Comparison of ENCODE assay signal across 14 cellular contexts in the genomic region with DNA sequence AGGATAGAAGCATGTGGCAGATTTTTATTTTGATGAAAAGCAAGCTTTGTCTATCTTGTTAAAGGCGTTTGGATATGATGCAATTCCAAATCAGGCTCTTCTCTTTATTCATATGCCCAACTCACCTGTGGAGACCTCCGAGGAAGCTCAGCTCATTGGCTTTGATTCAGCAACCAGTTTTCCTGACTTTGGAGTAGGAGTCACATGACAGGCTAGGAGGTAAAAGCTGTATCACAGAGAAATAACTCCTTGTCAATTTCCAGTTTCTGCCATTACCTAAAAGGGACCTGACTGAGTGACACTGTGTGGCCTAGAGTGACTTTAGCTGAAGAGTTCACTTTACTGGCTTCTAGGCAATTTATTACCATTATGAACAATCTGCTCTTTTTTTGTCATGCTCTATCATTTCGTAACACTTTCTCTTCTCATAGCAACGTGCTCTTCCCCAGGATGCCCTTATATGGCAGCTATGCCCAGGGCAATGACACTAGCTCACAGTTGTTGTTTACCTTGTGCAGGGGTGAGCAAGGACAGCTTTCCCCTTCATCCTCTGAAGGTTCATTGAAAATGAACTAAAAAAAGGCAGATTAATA.
A peak's percentile ranks its signal among the peaks of the same experiment; 100 is the strongest.
DNase-seq lines count a peak whose midpoint lies in the region; ATAC-seq and TF ChIP-seq lines count a peak whose summit lies in the region.
"Had no signal": no experiment of that assay in that cellular context is flagged by ENCODE, and none has a peak within 500 bp of the region (broad histone marks: within the 10 kb centered on the region; RNA-seq: fewer than 3 reads in every experiment).

No MANE protein-coding gene starts in this region.

- POLR2A ChIA-PET in PC-3 (lab: Charles Lee; ENCODE audit: unreplicated experiment): no interaction called here

- H4K8ac ChIP-seq in mesenchymal stem cell (ENCODE audit: low read length): no peak overlapping the region

- intact Hi-C loops in PC-3 (cut with micrococcal nuclease): no loop called here

- H3K4me1 ChIP-seq in PC-3 (ENCODE audit: insufficient read depth, low read length): peaks cover 4% of the 10 kb centered on the region; the same call in 1 of the 2 replicates
- H3K4me1 ChIP-seq in iPS-20b (ENCODE audit: insufficient read depth, low read length): peaks cover 21% of the 10 kb centered on the region
- no peaks in the 10 kb centered on the region for H3K4me1 ChIP-seq in mesenchymal stem cell (ENCODE audit: control insufficient read depth, insufficient read depth, low read depth, low read length)
- no peaks in the 10 kb centered on the region for H3K4me1 ChIP-seq in suprapubic skin

- no peaks in the 10 kb centered on the region for H3F3A ChIP-seq in PC-3 (ENCODE audit: low read length, unreplicated experiment)

- H3K23ac ChIP-seq in mesenchymal stem cell (ENCODE audit: low read length in 2 of 2): no peak overlapping the region

- peak; percentile 94 for ATAC-seq in HG02885 (IDR thresholded peaks at IDR 0.05; ENCODE audit: poor library complexity, unreplicated experiment)
- ATAC-seq in PC-3: no peak
- ATAC-seq in omental fat pad (ENCODE audit: low FRiP score): no peak
- ATAC-seq: stimulated activated naive CD8-positive, alpha-beta T cell treated with anti-CD3 and anti-CD28 coated beads, Interleukin-15, Interleukin-2, amounts not matched to agents 100 U/mL and 50 U/mL, for 24 hours had no signal

- H3K14ac ChIP-seq in mesenchymal stem cell (ENCODE audit: low read length in 2 of 2): no peak overlapping the region

- no peaks in the 10 kb centered on the region for H3K9me3 ChIP-seq in PC-3 (ENCODE audit: low read length)
- peaks cover 6% of the 10 kb centered on the region; the same call in 1 of the 2 replicates for H3K9me3 ChIP-seq in iPS-20b (ENCODE audit: insufficient read depth, low read depth, low read length)
- H3K9me3 ChIP-seq in mesenchymal stem cell (ENCODE audit: control insufficient read depth, low read length): peaks cover 5% of the 10 kb centered on the region
- no peaks in the 10 kb centered on the region for H3K9me3 ChIP-seq in suprapubic skin

- H2AK5ac ChIP-seq in mesenchymal stem cell (ENCODE audit: low read length, severe bottlenecking): no peak overlapping the region

- no peak overlapping the region for H2BK5ac ChIP-seq in mesenchymal stem cell (ENCODE audit: low read depth, low read length, poor library complexity, severe bottlenecking)

- no peak overlapping the region for H3K4ac ChIP-seq in mesenchymal stem cell (ENCODE audit: low read depth in 1 of 2, low read length in 2 of 2)

- no peaks in the 10 kb centered on the region for H4K20me1 ChIP-seq in PC-3 (ENCODE audit: low read length)

- no peaks in the 10 kb centered on the region for H3K79me1 ChIP-seq in mesenchymal stem cell (replicated peaks; ENCODE audit: low read length, poor library complexity, severe bottlenecking)

- TF ChIP-seq POLR2A in suprapubic skin (IDR thresholded peaks at IDR 0.05): no peak

- TF ChIP-seq CTCF in PC-3 (conservative IDR thresholded peaks at IDR 0.05; ENCODE audit: low read depth, low read length) (no peak), omental fat pad (IDR thresholded peaks at IDR 0.05) (no peak), suprapubic skin (IDR thresholded peaks at IDR 0.05) (no peak)

- BruUV-seq in PC-3 (replicated peaks; lab: Mats Ljungman, UMichigan): no TSS peak

- no peak overlapping the region for H2AFZ ChIP-seq in PC-3 (ENCODE audit: low read length)
- no peak overlapping the region for H2AFZ ChIP-seq in mesenchymal stem cell (ENCODE audit: low read depth, low read length)

- H3K4me3 ChIP-seq in PC-3 (ENCODE audit: low read length) (no peak overlapping the region), iPS-20b (ENCODE audit: low read length) (no peak overlapping the region), mesenchymal stem cell (ENCODE audit: insufficient read depth in 1 of 2, low read depth in 1 of 2, low read length in 2 of 2) (no peak overlapping the region), suprapubic skin (no peak overlapping the region)

- H3K9me2 ChIP-seq in PC-3 (replicated peaks; ENCODE audit: low read length): no peaks in the 10 kb centered on the region

- no peak for TF ChIP-seq EP300 in suprapubic skin (IDR thresholded peaks at IDR 0.05)

- CTCF ChIA-PET in PC-3 (lab: Charles Lee): no interaction called here

- H2BK120ac ChIP-seq in mesenchymal stem cell (ENCODE audit: low read depth, low read length): no peak overlapping the region

- no peak overlapping the region for H3K9ac ChIP-seq in PC-3 (ENCODE audit: low read length)
- peak overlapping the region; percentile 10; the same call in 1 of the 2 replicates for H3K9ac ChIP-seq in iPS-20b (ENCODE audit: low read depth, low read length)
- H3K9ac ChIP-seq in mesenchymal stem cell (ENCODE audit: low read length): no peak overlapping the region

- no peak overlapping the region for H3K27ac ChIP-seq in PC-3 (ENCODE audit: low read length)
- no peak overlapping the region for H3K27ac ChIP-seq in iPS-20b (ENCODE audit: low read length)
- no peak overlapping the region for H3K27ac ChIP-seq in mesenchymal stem cell (ENCODE audit: low read length, poor library complexity, severe bottlenecking)
- H3K27ac ChIP-seq in suprapubic skin: no peak overlapping the region
- H3K27ac ChIP-seq: 22Rv1, epithelial cell of prostate had no signal

- H3K4me2 ChIP-seq in PC-3 (ENCODE audit: low read length) (no peak overlapping the region), mesenchymal stem cell (ENCODE audit: low read length, poor library complexity, severe bottlenecking) (no peak overlapping the region)

- H4K91ac ChIP-seq in mesenchymal stem cell (ENCODE audit: low read length): no peak overlapping the region

- no peak overlapping the region for H3K18ac ChIP-seq in mesenchymal stem cell (ENCODE audit: low read depth in 1 of 2, low read length in 2 of 2)

- H2BK12ac ChIP-seq in mesenchymal stem cell (ENCODE audit: low read length in 2 of 2): no peak overlapping the region

- H3K79me2 ChIP-seq in PC-3 (ENCODE audit: low read length): no peaks in the 10 kb centered on the region

- peak; percentile 23 for DNase-seq in DMS 273 (lab: John Stamatoyannopoulos, UW; ENCODE audit: unreplicated experiment)
- DNase-seq in DMS 273 treated with DMSO at 0.1 percent for 48 hours (lab: John Stamatoyannopoulos, UW): no peak
- peak; percentile 50 for DNase-seq in PC-3
- no peak for DNase-seq in omental fat pad (ENCODE audit: low spot score)
- DNase-seq in mesenchymal stem cell: no peak
- no peak for DNase-seq in suprapubic skin (ENCODE audit: low spot score in 2 of 2)
- DNase-seq: HFFc6; NCI-H345; nephron progenitor cell; stimulated activated naive CD8-positive, alpha-beta T cell treated with anti-CD3 and anti-CD28 coated beads, Interleukin-15, Interleukin-2, amounts not matched to agents 100 U/mL and 50 U/mL, for 24 hours had no signal

- H3K36me3 ChIP-seq in PC-3 (ENCODE audit: low read depth, low read length) (no peaks in the 10 kb centered on the region), iPS-20b (ENCODE audit: insufficient read depth, low read depth, low read length) (no peaks in the 10 kb centered on the region), mesenchymal stem cell (ENCODE audit: control insufficient read depth in 1 of 2, insufficient read depth in 2 of 2, low read depth in 1 of 2, low read length in 2 of 2) (no peaks in the 10 kb centered on the region), suprapubic skin (no peaks in the 10 kb centered on the region)

- H2BK15ac ChIP-seq in mesenchymal stem cell (ENCODE audit: low read depth, poor library complexity, severe bottlenecking): no peak overlapping the region

- WGBS in mesenchymal stem cell: 46% methylated on average over 4 of the region's 4 CpGs
- 30% methylated on average over 4 of the region's 4 CpGs for WGBS in suprapubic skin

- H3K27me3 ChIP-seq in PC-3 (ENCODE audit: low read length) (no peaks in the 10 kb centered on the region), iPS-20b (ENCODE audit: insufficient read depth, low read length) (no peaks in the 10 kb centered on the region; the same call in 1 of the 2 replicates), mesenchymal stem cell (ENCODE audit: control insufficient read depth in 1 of 2, insufficient read depth in 1 of 2, low read length in 2 of 2) (no peaks in the 10 kb centered on the region), suprapubic skin (no peaks in the 10 kb centered on the region)

Comparison
In these comparisons a context has a peak if more than half of its experiments do, and no peak if none do; other contexts are left out.
1. DNase-seq: peak in DMS 273 (single experiment) and PC-3 (single experiment); none in DMS 273 treated with DMSO at 0.1 percent for 48 hours (single experiment), omental fat pad (single experiment), mesenchymal stem cell (single experiment) and suprapubic skin (0 of 2).